In genomic region chr5:71924980-71925379, GRCh38 we compare ENCODE assay signal across 11 cellular contexts.
DNase-seq lines count a peak whose midpoint lies in the region; ATAC-seq and TF ChIP-seq lines count a peak whose summit lies in the region.
"Had no signal": no experiment of that assay in that cellular context is flagged by ENCODE, and none has a peak within 500 bp of the region (broad histone marks: within the 10 kb centered on the region; RNA-seq: fewer than 3 reads in every experiment).

No MANE protein-coding gene starts in this region.

- no TSS peak for BruUV-seq in Caco-2 (replicated peaks; lab: Mats Ljungman, UMichigan)

- H3K27ac ChIP-seq in breast epithelium (peak overlapping the region; percentile 75 to 76), mesendoderm (ENCODE audit: low read depth, low read length) (no peak overlapping the region)

- no peaks in the 10 kb centered on the region for H3K27me3 Mint-ChIP-seq in Caco-2 (ENCODE audit: insufficient read depth, unreplicated experiment)

- DNase-seq in Daoy (ENCODE audit: low read depth), result peak; percentile 64
- peak; percentile 75 for DNase-seq in NCI-H2029 (lab: John Stamatoyannopoulos, UW)
- DNase-seq in breast epithelium (ENCODE audit: low spot score in 2 of 2), result no peak
- DNase-seq in mesendoderm, result peak; percentile 50
- no peak for DNase-seq in Caco-2
- DNase-seq: activated CD8-positive, alpha-beta T cell treated with anti-CD3 and anti-CD28 coated beads for 36 hours; KBM-7; stimulated activated CD4-positive, alpha-beta T cell treated with anti-CD3 and anti-CD28 coated beads, Interleukin-12 subunit alpha, Interleukin-12 subunit beta, amount 100 ng/mL, for 4 hours had no signal

- intact Hi-C loops in breast epithelium (cut with DNase I; ENCODE audit: low total_unique reads) (no loop called here), Caco-2 (cut with micrococcal nuclease; ENCODE audit: unreplicated experiment) (no loop called here)

- H3K56ac ChIP-seq in mesendoderm (ENCODE audit: low read length), result no peak overlapping the region

- no peaks in the 10 kb centered on the region for H3K36me3 Mint-ChIP-seq in Caco-2 (ENCODE audit: insufficient read depth, unreplicated experiment)

- H3K4me2 ChIP-seq in mesendoderm (ENCODE audit: low read length), result no peak overlapping the region

- no peak overlapping the region for H2AK5ac ChIP-seq in mesendoderm (ENCODE audit: low read length)

- no peaks in the 10 kb centered on the region for H3K9me3 Mint-ChIP-seq in Caco-2 (ENCODE audit: unreplicated experiment)

- POLR2A ChIA-PET in Caco-2 (lab: Charles Lee), result no interaction called here

- peaks cover 0 to 8% of the 10 kb centered on the region in 2 donors for H3K4me1 ChIP-seq in breast epithelium
- no peaks in the 10 kb centered on the region for H3K4me1 ChIP-seq in mesendoderm (ENCODE audit: control insufficient read depth, low read depth, low read length)
- no peaks in the 10 kb centered on the region for H3K4me1 ChIP-seq in Caco-2

- WGBS in mesendoderm (ENCODE audit: extremely low coverage, insufficient coverage, low lambda C conversion rate), result no CpG with 5 or more reads among the region's 3 CpGs

- peak overlapping the region; percentile 77 for H2BK15ac ChIP-seq in mesendoderm (replicated peaks; ENCODE audit: low read depth)

- H3K9me3 ChIP-seq in breast epithelium (no peaks in the 10 kb centered on the region), Caco-2 (no peaks in the 10 kb centered on the region)

- no peak overlapping the region for H3K9ac ChIP-seq in mesendoderm (ENCODE audit: low read length)

- no peaks in the 10 kb centered on the region for H3K36me3 ChIP-seq in breast epithelium
- H3K36me3 ChIP-seq in mesendoderm (ENCODE audit: control insufficient read depth, insufficient read depth, low read length), result no peaks in the 10 kb centered on the region
- no peaks in the 10 kb centered on the region for H3K36me3 ChIP-seq in Caco-2 (ENCODE audit: control insufficient read depth, insufficient read depth, low read length)

- no peak overlapping the region for H2BK120ac ChIP-seq in mesendoderm (ENCODE audit: low read depth, low read length)

- peaks cover 7% of the 10 kb centered on the region for H3K4me1 Mint-ChIP-seq in Caco-2 (ENCODE audit: low read depth, unreplicated experiment)

- TF ChIP-seq POLR2A in breast epithelium (IDR thresholded peaks at IDR 0.05), result no peak

- TF ChIP-seq CTCF in breast epithelium (IDR thresholded peaks at IDR 0.05), result no peak
- no peak for TF ChIP-seq CTCF in Caco-2 (IDR thresholded peaks at IDR 0.05; ENCODE audit: insufficient read depth in 1 of 2, low read depth in 1 of 2, low read length in 1 of 2, severe bottlenecking in 1 of 2, unreplicated experiment in 1 of 2)

- H2BK5ac ChIP-seq in mesendoderm (ENCODE audit: low read length), result no peak overlapping the region

- H3K79me1 ChIP-seq in mesendoderm (ENCODE audit: low read length), result no peaks in the 10 kb centered on the region

- ATAC-seq in GM21447 (IDR thresholded peaks at IDR 0.05; ENCODE audit: unreplicated experiment), result no peak
- no peak for ATAC-seq in GM21723 (IDR thresholded peaks at IDR 0.05; ENCODE audit: unreplicated experiment)
- ATAC-seq in HG03139 (IDR thresholded peaks at IDR 0.05; ENCODE audit: unreplicated experiment), result no peak
- ATAC-seq: activated CD8-positive, alpha-beta T cell treated with anti-CD3 and anti-CD28 coated beads for 36 hours had no signal

- H4K5ac ChIP-seq in mesendoderm (ENCODE audit: low read length), result no peak overlapping the region

- CTCF ChIA-PET in Caco-2 (lab: Charles Lee), result no interaction called here

- H3K18ac ChIP-seq in mesendoderm (ENCODE audit: low read length), result no peak overlapping the region

- H3K4me3 ChIP-seq in breast epithelium (no peak overlapping the region), mesendoderm (ENCODE audit: low read length) (no peak overlapping the region), Caco-2 (ENCODE audit: low read depth, low read length) (no peak overlapping the region)

- no peak overlapping the region for H3K23ac ChIP-seq in mesendoderm (ENCODE audit: low read length)

- H3K27me3 ChIP-seq in breast epithelium (no peaks in the 10 kb centered on the region), mesendoderm (ENCODE audit: insufficient read depth, low read length, poor library complexity) (no peaks in the 10 kb centered on the region), Caco-2 (replicated peaks; ENCODE audit: control insufficient read depth, insufficient read depth, low read length) (no peaks in the 10 kb centered on the region)

- H3K27ac Mint-ChIP-seq in Caco-2 (ENCODE audit: unreplicated experiment), result no peak overlapping the region
- H3K27ac Mint-ChIP-seq: activated CD8-positive, alpha-beta T cell treated with anti-CD3 and anti-CD28 coated beads for 36 hours had no signal

- H3K79me2 ChIP-seq in mesendoderm (ENCODE audit: control insufficient read depth, insufficient read depth, low read length), result no peaks in the 10 kb centered on the region

- no peak overlapping the region for H3K4me3 Mint-ChIP-seq in Caco-2 (ENCODE audit: unreplicated experiment)
- H3K4me3 Mint-ChIP-seq: activated CD8-positive, alpha-beta T cell treated with anti-CD3 and anti-CD28 coated beads for 36 hours had no signal

- H4K8ac ChIP-seq in mesendoderm (ENCODE audit: low read depth, low read length), result peak overlapping the region; percentile 65

- H3K4ac ChIP-seq in mesendoderm (ENCODE audit: low read depth, low read length), result peak overlapping the region; percentile 31

Comparison
In these comparisons a context has a peak if more than half of its experiments do, and no peak if none do; other contexts are left out.
1. DNase-seq: peak in Daoy (single experiment), NCI-H2029 (single experiment) and mesendoderm (single experiment); none in breast epithelium (0 of 2) and Caco-2 (0 of 2).